1 cellular context compared by ENCODE assay signal in the genomic region with DNA sequence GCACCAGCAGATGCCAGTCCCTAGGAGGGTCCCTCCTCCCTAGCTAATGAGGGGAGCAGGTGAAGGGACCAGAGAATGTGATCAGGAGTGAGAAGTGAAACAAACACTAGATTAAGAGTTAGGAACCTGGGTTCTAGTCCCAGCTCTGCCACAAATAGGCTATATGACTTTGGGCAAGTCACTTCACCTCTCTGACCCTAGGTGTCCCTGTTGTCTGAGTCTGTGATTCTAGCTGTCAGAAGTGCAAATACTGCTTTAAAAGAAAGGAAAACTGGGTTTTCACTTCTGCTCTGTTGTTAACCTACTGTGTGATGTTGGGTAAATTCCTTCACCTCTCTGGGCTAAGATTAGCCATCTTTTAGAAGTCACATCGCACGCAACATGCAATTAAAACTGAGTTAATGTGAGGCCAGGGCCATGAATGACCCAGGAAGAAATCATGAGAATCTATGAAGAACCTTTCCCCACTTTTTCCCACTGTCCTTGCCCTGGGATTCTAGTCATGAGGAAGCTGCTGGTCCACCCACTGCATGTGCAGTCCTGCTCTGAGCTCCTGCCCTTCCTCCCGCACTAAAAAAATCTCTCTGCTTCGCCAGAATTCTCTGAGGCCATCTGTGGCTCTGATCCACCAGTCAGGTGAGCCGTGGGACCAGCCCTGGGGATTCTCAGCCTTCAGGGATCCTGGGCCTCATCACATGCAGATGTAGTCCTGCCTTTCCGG.
TF ChIP-seq lines count a peak whose summit lies in the region.

No MANE protein-coding gene starts in this region.

TF ChIP-seq in GM23338, 12 proteins besides CTCF, POLR2A, EP300 and RAD21 (continued from another document):
- TF ChIP-seq, protein P1, sequence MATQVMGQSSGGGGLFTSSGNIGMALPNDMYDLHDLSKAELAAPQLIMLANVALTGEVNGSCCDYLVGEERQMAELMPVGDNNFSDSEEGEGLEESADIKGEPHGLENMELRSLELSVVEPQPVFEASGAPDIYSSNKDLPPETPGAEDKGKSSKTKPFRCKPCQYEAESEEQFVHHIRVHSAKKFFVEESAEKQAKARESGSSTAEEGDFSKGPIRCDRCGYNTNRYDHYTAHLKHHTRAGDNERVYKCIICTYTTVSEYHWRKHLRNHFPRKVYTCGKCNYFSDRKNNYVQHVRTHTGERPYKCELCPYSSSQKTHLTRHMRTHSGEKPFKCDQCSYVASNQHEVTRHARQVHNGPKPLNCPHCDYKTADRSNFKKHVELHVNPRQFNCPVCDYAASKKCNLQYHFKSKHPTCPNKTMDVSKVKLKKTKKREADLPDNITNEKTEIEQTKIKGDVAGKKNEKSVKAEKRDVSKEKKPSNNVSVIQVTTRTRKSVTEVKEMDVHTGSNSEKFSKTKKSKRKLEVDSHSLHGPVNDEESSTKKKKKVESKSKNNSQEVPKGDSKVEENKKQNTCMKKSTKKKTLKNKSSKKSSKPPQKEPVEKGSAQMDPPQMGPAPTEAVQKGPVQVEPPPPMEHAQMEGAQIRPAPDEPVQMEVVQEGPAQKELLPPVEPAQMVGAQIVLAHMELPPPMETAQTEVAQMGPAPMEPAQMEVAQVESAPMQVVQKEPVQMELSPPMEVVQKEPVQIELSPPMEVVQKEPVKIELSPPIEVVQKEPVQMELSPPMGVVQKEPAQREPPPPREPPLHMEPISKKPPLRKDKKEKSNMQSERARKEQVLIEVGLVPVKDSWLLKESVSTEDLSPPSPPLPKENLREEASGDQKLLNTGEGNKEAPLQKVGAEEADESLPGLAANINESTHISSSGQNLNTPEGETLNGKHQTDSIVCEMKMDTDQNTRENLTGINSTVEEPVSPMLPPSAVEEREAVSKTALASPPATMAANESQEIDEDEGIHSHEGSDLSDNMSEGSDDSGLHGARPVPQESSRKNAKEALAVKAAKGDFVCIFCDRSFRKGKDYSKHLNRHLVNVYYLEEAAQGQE (IDR thresholded peaks at IDR 0.05; ENCODE audit: unreplicated experiment): no peak
- TF ChIP-seq STAT1 (IDR thresholded peaks at IDR 0.05; ENCODE audit: unreplicated experiment) (no peak), EZH2 (IDR thresholded peaks at IDR 0.05; ENCODE audit: low read depth, unreplicated experiment) (no peak), POLR2AphosphoS5 (IDR thresholded peaks at IDR 0.05; ENCODE audit: low read depth) (no peak), ETS1 (IDR thresholded peaks at IDR 0.05) (no peak), NANOG (IDR thresholded peaks at IDR 0.05; ENCODE audit: borderline replicate concordance) (no peak), JUNB (IDR thresholded peaks at IDR 0.05; ENCODE audit: unreplicated experiment) (no peak), ZNF331 (CRISPR knock-in tag; IDR thresholded peaks at IDR 0.05; ENCODE audit: low read depth) (no peak), EZH2phosphoT487 (IDR thresholded peaks at IDR 0.05; ENCODE audit: unreplicated experiment) (no peak), CREB1 (CRISPR knock-in tag; IDR thresholded peaks at IDR 0.05; ENCODE audit: low read depth) (no peak)
- TF ChIP-seq, protein P2, sequence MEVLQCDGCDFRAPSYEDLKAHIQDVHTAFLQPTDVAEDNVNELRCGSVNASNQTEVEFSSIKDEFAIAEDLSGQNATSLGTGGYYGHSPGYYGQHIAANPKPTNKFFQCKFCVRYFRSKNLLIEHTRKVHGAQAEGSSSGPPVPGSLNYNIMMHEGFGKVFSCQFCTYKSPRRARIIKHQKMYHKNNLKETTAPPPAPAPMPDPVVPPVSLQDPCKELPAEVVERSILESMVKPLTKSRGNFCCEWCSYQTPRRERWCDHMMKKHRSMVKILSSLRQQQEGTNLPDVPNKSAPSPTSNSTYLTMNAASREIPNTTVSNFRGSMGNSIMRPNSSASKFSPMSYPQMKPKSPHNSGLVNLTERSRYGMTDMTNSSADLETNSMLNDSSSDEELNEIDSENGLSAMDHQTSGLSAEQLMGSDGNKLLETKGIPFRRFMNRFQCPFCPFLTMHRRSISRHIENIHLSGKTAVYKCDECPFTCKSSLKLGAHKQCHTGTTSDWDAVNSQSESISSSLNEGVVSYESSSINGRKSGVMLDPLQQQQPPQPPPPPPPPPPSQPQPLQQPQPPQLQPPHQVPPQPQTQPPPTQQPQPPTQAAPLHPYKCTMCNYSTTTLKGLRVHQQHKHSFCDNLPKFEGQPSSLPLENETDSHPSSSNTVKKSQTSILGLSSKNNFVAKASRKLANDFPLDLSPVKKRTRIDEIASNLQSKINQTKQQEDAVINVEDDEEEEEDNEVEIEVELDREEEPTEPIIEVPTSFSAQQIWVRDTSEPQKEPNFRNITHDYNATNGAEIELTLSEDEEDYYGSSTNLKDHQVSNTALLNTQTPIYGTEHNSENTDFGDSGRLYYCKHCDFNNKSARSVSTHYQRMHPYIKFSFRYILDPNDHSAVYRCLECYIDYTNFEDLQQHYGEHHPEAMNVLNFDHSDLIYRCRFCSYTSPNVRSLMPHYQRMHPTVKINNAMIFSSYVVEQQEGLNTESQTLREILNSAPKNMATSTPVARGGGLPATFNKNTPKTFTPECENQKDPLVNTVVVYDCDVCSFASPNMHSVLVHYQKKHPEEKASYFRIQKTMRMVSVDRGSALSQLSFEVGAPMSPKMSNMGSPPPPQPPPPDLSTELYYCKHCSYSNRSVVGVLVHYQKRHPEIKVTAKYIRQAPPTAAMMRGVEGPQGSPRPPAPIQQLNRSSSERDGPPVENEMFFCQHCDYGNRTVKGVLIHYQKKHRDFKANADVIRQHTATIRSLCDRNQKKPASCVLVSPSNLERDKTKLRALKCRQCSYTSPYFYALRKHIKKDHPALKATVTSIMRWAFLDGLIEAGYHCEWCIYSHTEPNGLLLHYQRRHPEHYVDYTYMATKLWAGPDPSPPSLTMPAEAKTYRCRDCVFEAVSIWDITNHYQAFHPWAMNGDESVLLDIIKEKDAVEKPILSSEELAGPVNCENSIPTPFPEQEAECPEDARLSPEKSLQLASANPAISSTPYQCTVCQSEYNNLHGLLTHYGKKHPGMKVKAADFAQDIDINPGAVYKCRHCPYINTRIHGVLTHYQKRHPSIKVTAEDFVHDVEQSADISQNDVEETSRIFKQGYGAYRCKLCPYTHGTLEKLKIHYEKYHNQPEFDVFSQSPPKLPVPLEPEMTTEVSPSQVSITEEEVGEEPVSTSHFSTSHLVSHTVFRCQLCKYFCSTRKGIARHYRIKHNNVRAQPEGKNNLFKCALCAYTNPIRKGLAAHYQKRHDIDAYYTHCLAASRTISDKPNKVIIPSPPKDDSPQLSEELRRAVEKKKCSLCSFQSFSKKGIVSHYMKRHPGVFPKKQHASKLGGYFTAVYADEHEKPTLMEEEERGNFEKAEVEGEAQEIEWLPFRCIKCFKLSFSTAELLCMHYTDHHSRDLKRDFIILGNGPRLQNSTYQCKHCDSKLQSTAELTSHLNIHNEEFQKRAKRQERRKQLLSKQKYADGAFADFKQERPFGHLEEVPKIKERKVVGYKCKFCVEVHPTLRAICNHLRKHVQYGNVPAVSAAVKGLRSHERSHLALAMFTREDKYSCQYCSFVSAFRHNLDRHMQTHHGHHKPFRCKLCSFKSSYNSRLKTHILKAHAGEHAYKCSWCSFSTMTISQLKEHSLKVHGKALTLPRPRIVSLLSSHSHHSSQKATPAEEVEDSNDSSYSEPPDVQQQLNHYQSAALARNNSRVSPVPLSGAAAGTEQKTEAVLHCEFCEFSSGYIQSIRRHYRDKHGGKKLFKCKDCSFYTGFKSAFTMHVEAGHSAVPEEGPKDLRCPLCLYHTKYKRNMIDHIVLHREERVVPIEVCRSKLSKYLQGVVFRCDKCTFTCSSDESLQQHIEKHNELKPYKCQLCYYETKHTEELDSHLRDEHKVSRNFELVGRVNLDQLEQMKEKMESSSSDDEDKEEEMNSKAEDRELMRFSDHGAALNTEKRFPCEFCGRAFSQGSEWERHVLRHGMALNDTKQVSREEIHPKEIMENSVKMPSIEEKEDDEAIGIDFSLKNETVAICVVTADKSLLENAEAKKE (CRISPR knock-in tag; IDR thresholded peaks at IDR 0.05): no peak
